ENCODE assay signal across 28 cellular contexts in genomic region chr12:28217805-28218204, GRCh38. TPM values are rescaled to one million over a fixed set of nuclear protein-coding genes. Genes with fewer than 3 reads are reported as not detected.
DNase-seq lines count a peak whose midpoint lies in the region; ATAC-seq and TF ChIP-seq lines count a peak whose summit lies in the region.
"Had no signal": no experiment of that assay in that cellular context is flagged by ENCODE, and none has a peak within 500 bp of the region (broad histone marks: within the 10 kb centered on the region; RNA-seq: fewer than 3 reads in every experiment).

No MANE protein-coding gene starts in this region.

- intact Hi-C loops in activated naive CD4-positive, alpha-beta T cell treated with anti-CD3 and anti-CD28 coated beads for 36 hours (cut with micrococcal nuclease), result loop anchor here (1.0 to 2.0 kb wide), 2 partner anchors 15 to 35 kb away; no protein-coding TSS in a partner anchor
- intact Hi-C loops in OCI-LY7 (cut with micrococcal nuclease; ENCODE audit: unreplicated experiment), result no loop called here

- no peaks in the 10 kb centered on the region for H3K27me3 ChIP-seq in H9 (ENCODE audit: insufficient read depth, low read length)
- H3K27me3 ChIP-seq: hepatocyte, ovary, right atrium auricular region, spleen, upper lobe of left lung had no signal

- H3K4me1 ChIP-seq in H9 (ENCODE audit: insufficient read depth, low read length) (no peaks in the 10 kb centered on the region), OCI-LY7 (ENCODE audit: insufficient read depth, low read length, poor library complexity, severe bottlenecking) (peaks cover 18% of the 10 kb centered on the region)
- H3K4me1 ChIP-seq: upper lobe of left lung had no signal

- no peak overlapping the region for H3K9ac ChIP-seq in H9 (ENCODE audit: extremely low read depth, insufficient read length, low read length)

- no peak overlapping the region for H3K18ac ChIP-seq in H9 (ENCODE audit: insufficient read length, low read depth, low read length)

- H3K23ac ChIP-seq in H9 (ENCODE audit: insufficient read length, low read depth, low read length), result no peak overlapping the region

- WGBS in H9 (ENCODE audit: extremely low coverage, insufficient read length, low lambda C conversion rate), result no CpG with 5 or more reads among the region's 2 CpGs

- H2AFZ ChIP-seq in H9 (ENCODE audit: low read length) (no peak overlapping the region), OCI-LY7 (ENCODE audit: low read length) (no peak overlapping the region)
- H2AFZ ChIP-seq: hepatocyte had no signal

- H4K20me1 ChIP-seq in H9 (ENCODE audit: control insufficient read depth, insufficient read depth, insufficient read length), result no peaks in the 10 kb centered on the region
- H4K20me1 ChIP-seq in OCI-LY7 (ENCODE audit: insufficient read depth, low read length), result no peaks in the 10 kb centered on the region; the same call in 1 of the 2 replicates

- CTCF ChIA-PET in activated naive CD4-positive, alpha-beta T cell treated with anti-CD3 and anti-CD28 coated beads for 36 hours (lab: Charles Lee), result interaction anchor here (0.6 to 1.2 kb wide), 2 partner anchors 15 to 122 kb away, joined by 3 read pairs; no protein-coding TSS in a partner anchor
- CTCF ChIA-PET in OCI-LY7 (lab: Charles Lee; ENCODE audit: unreplicated experiment), result no interaction called here

- H3K27ac Mint-ChIP-seq in activated naive CD4-positive, alpha-beta T cell treated with anti-CD3 and anti-CD28 coated beads for 36 hours, result peak overlapping the region; percentile 22
- peak overlapping the region in 2 of 3 experiments; percentile 2 to 32; a peak in 5 of 7 replicates for H3K27ac Mint-ChIP-seq in H9
- H3K27ac Mint-ChIP-seq in activated naive CD8-positive, alpha-beta T cell treated with anti-CD3 and anti-CD28 coated beads, Interleukin-2, amount 10 ng/mL, durations not matched to agents 7 days and 5 days, result peak overlapping the region; percentile 22
- H3K27ac Mint-ChIP-seq: brain; immature natural killer cell; mesothelial cell of epicardium; natural killer cell treated with Interleukin-12 subunit alpha and Interleukin-12 subunit beta and Interleukin-15 and Interleukin-18, amount 100 ng/mL, for 72 hours had no signal

- TF ChIP-seq CTCF in H9 (conservative IDR thresholded peaks at IDR 0.05) (no peak), OCI-LY7 (conservative IDR thresholded peaks at IDR 0.05; ENCODE audit: low read length) (no peak)

- H3K79me2 ChIP-seq in H9 (ENCODE audit: insufficient read depth, low read length) (no peaks in the 10 kb centered on the region), OCI-LY7 (ENCODE audit: insufficient read depth, low read depth, low read length) (peaks cover 17% of the 10 kb centered on the region; the same call in 1 of the 2 replicates)

- H3K14ac ChIP-seq in H9 (ENCODE audit: insufficient read depth, low read length), result no peak overlapping the region

- peaks cover 11% of the 10 kb centered on the region for H3K9me3 Mint-ChIP-seq in activated naive CD4-positive, alpha-beta T cell treated with anti-CD3 and anti-CD28 coated beads for 36 hours
- H3K9me3 Mint-ChIP-seq in H9, result peaks cover 16 to 23% of the 10 kb centered on the region in 2 experiments
- H3K9me3 Mint-ChIP-seq in activated naive CD8-positive, alpha-beta T cell treated with anti-CD3 and anti-CD28 coated beads, Interleukin-2, amount 10 ng/mL, durations not matched to agents 7 days and 5 days, result peaks cover 8% of the 10 kb centered on the region
- H3K9me3 Mint-ChIP-seq: natural killer cell treated with Interleukin-12 subunit alpha and Interleukin-12 subunit beta and Interleukin-15 and Interleukin-18, amount 100 ng/mL, for 72 hours had no signal

- H2BK20ac ChIP-seq in H9 (ENCODE audit: low read depth, low read length, poor library complexity, severe bottlenecking), result no peak overlapping the region

- no peak overlapping the region for H2BK12ac ChIP-seq in H9 (ENCODE audit: insufficient read length, low read depth, low read length)

- H4K8ac ChIP-seq in H9 (replicated peaks; ENCODE audit: insufficient read length, low read depth, low read length), result no peak overlapping the region

- H3K36me3 ChIP-seq in OCI-LY7 (ENCODE audit: insufficient read depth, low read length), result no peaks in the 10 kb centered on the region
- H3K36me3 ChIP-seq: ovary, right atrium auricular region, upper lobe of left lung, WERI-Rb-1 had no signal

- H2AK5ac ChIP-seq in H9 (ENCODE audit: insufficient read length, low read length), result no peak overlapping the region

- H3K4ac ChIP-seq in H9 (ENCODE audit: low read depth, low read length), result no peak overlapping the region

- H4K91ac ChIP-seq in H9 (ENCODE audit: insufficient read length, low read depth, low read length), result no peak overlapping the region

- peaks cover 10% of the 10 kb centered on the region for H3K36me3 Mint-ChIP-seq in activated naive CD4-positive, alpha-beta T cell treated with anti-CD3 and anti-CD28 coated beads for 36 hours (ENCODE audit: low read depth)
- H3K36me3 Mint-ChIP-seq in H9 (ENCODE audit: insufficient read depth in 1 of 3, low read depth in 3 of 3), result peaks cover 13 to 40% (median 20%) of the 10 kb centered on the region in 3 experiments
- peaks cover 23% of the 10 kb centered on the region for H3K36me3 Mint-ChIP-seq in activated naive CD8-positive, alpha-beta T cell treated with anti-CD3 and anti-CD28 coated beads, Interleukin-2, amount 10 ng/mL, durations not matched to agents 7 days and 5 days

- H3K23me2 ChIP-seq in H9 (ENCODE audit: insufficient read length, low read depth, low read length, poor library complexity, severe bottlenecking), result no peaks in the 10 kb centered on the region

- H3K4me2 ChIP-seq in H9 (ENCODE audit: insufficient read depth, insufficient read length, low read length), result no peak overlapping the region
- H3K4me2 ChIP-seq in OCI-LY7 (ENCODE audit: low read length), result no peak overlapping the region
- H3K4me2 ChIP-seq: hepatocyte had no signal

- no peak overlapping the region for H3K4me3 ChIP-seq in OCI-LY7 (ENCODE audit: low read depth, low read length, poor library complexity, severe bottlenecking)
- H3K4me3 ChIP-seq: hepatocyte, ovary, right atrium auricular region, spleen, upper lobe of left lung had no signal

- BruUV-seq in OCI-LY7 (replicated peaks; lab: Mats Ljungman, UMichigan), result no TSS peak

- H2BK15ac ChIP-seq in H9 (ENCODE audit: low read depth, low read length), result no peak overlapping the region

- H3K79me1 ChIP-seq in H9 (ENCODE audit: insufficient read depth, low read depth, low read length, poor library complexity, severe bottlenecking), result no peaks in the 10 kb centered on the region

- H3K27me3 Mint-ChIP-seq in activated naive CD4-positive, alpha-beta T cell treated with anti-CD3 and anti-CD28 coated beads for 36 hours (ENCODE audit: low read depth), result no peaks in the 10 kb centered on the region
- H3K27me3 Mint-ChIP-seq in H9 (ENCODE audit: low read depth), result no peaks in the 10 kb centered on the region
- H3K27me3 Mint-ChIP-seq in activated naive CD8-positive, alpha-beta T cell treated with anti-CD3 and anti-CD28 coated beads, Interleukin-2, amount 10 ng/mL, durations not matched to agents 7 days and 5 days, result no peaks in the 10 kb centered on the region

- peaks cover 56% of the 10 kb centered on the region for H3K4me1 Mint-ChIP-seq in activated naive CD4-positive, alpha-beta T cell treated with anti-CD3 and anti-CD28 coated beads for 36 hours (ENCODE audit: low read depth)
- peaks cover 32 to 48% of the 10 kb centered on the region in 2 experiments for H3K4me1 Mint-ChIP-seq in H9
- peaks cover 23% of the 10 kb centered on the region for H3K4me1 Mint-ChIP-seq in activated naive CD8-positive, alpha-beta T cell treated with anti-CD3 and anti-CD28 coated beads, Interleukin-2, amount 10 ng/mL, durations not matched to agents 7 days and 5 days
- H3K4me1 Mint-ChIP-seq: brain, mesothelial cell of epicardium had no signal

- no peak overlapping the region for H3T11ph ChIP-seq in H9 (ENCODE audit: low read length)

- DNase-seq in activated naive CD4-positive, alpha-beta T cell treated with anti-CD3 and anti-CD28 coated beads for 36 hours, result no peak
- DNase-seq in activated naive CD4-positive, alpha-beta T cell treated with Interleukin-2 at 50 U/mL for 16 hours, result no peak
- DNase-seq in H9, result no peak
- DNase-seq in activated naive CD8-positive, alpha-beta T cell treated with anti-CD3 and anti-CD28 coated beads, Interleukin-2, amount 10 ng/mL, durations not matched to agents 7 days and 5 days, result no peak
- DNase-seq in AG20443 (ENCODE audit: low spot score), result no peak
- no peak for DNase-seq in OCI-LY7 (ENCODE audit: low spot score)
- DNase-seq in SK-N-DZ (ENCODE audit: low spot score), result no peak
- DNase-seq: ACHN; C1 segment of cervical spinal cord; effector memory CD4-positive, alpha-beta T cell; foreskin melanocyte; immature natural killer cell; NCI-H1092 treated with DMSO at 0.1 percent for 48 hours; NCI-H2029 treated with DMSO at 0.1 percent for 48 hours; NCI-H345; ovary; spleen; stimulated activated CD4-positive, alpha-beta T cell treated with anti-CD3 and anti-CD28 coated beads, Interleukin-4, amount 100 ng/mL, for 24 hours; upper lobe of left lung; WERI-Rb-1 had no signal

- H3K4me3 Mint-ChIP-seq in activated naive CD4-positive, alpha-beta T cell treated with anti-CD3 and anti-CD28 coated beads for 36 hours, result no peak overlapping the region
- H3K4me3 Mint-ChIP-seq in H9, result no peak overlapping the region
- no peak overlapping the region for H3K4me3 Mint-ChIP-seq in activated naive CD8-positive, alpha-beta T cell treated with anti-CD3 and anti-CD28 coated beads, Interleukin-2, amount 10 ng/mL, durations not matched to agents 7 days and 5 days
- H3K4me3 Mint-ChIP-seq: brain; immature natural killer cell; mesothelial cell of epicardium; natural killer cell treated with Interleukin-12 subunit alpha and Interleukin-12 subunit beta and Interleukin-15 and Interleukin-18, amount 100 ng/mL, for 72 hours had no signal

- no peak overlapping the region for H2BK5ac ChIP-seq in H9 (ENCODE audit: insufficient read length, low read length)

- POLR2A ChIA-PET in activated naive CD8-positive, alpha-beta T cell treated with anti-CD3 and anti-CD28 coated beads, Interleukin-2, amount 10 ng/mL, durations not matched to agents 7 days and 5 days (lab: Charles Lee), result interaction anchor here (1.4 kb wide), 1 partner anchor 27 kb away, joined by 6 read pairs; the partner anchor contains the start of gene CCDC91
- POLR2A ChIA-PET in OCI-LY7 (lab: Charles Lee), result interaction anchor here (0.7 to 0.9 kb wide), 3 partner anchors 8 to 339 kb away, joined by 3 to 4 read pairs (median 3); no protein-coding TSS in a partner anchor

- no peak overlapping the region for H4K5ac ChIP-seq in H9 (ENCODE audit: insufficient read length, low read depth, low read length)

- no peak overlapping the region for H3K56ac ChIP-seq in H9 (ENCODE audit: insufficient read length, low read depth, low read length)

- H3K9me3 ChIP-seq in H9 (ENCODE audit: control insufficient read depth, low read depth, low read length) (no peaks in the 10 kb centered on the region), OCI-LY7 (ENCODE audit: low read length) (peaks cover 15% of the 10 kb centered on the region; the same call in 1 of the 2 replicates)
- H3K9me3 ChIP-seq: ovary, upper lobe of left lung had no signal

- no peaks in the 10 kb centered on the region for H3K9me2 ChIP-seq in OCI-LY7 (ENCODE audit: insufficient read depth, low read length)

- H3K27ac ChIP-seq in H9 (ENCODE audit: insufficient read length, low read depth, low read length), result no peak overlapping the region
- H3K27ac ChIP-seq in OCI-LY7 (ENCODE audit: low read depth, low read length, poor library complexity, severe bottlenecking), result no peak overlapping the region
- H3K27ac ChIP-seq: hepatocyte, ovary, right atrium auricular region, spleen, upper lobe of left lung, WERI-Rb-1 had no signal

- no peak overlapping the region for H2BK120ac ChIP-seq in H9 (ENCODE audit: low read depth, low read length, poor library complexity, severe bottlenecking)

- ATAC-seq in activated naive CD8-positive, alpha-beta T cell treated with anti-CD3 and anti-CD28 coated beads, Interleukin-2, amount 10 ng/mL, durations not matched to agents 7 days and 5 days (ENCODE audit: low read depth), result no peak
- ATAC-seq in GM19397 (IDR thresholded peaks at IDR 0.05; ENCODE audit: unreplicated experiment), result no peak
- ATAC-seq: esophagus mucosa; left lobe of liver; natural killer cell treated with Interleukin-12 subunit alpha and Interleukin-12 subunit beta and Interleukin-15 and Interleukin-18, amount 100 ng/mL, for 72 hours had no signal

RNA-seq across cellular contexts. Expression of gene CCDC91, which starts 27.5 kb away (rescaled TPM):
- 10 to 100 TPM; 15.3 to 16.1 TPM for total RNA-seq in activated naive CD4-positive, alpha-beta T cell treated with anti-CD3 and anti-CD28 coated beads for 36 hours
- 19.6 and 22.7 TPM in 2 replicates for total RNA-seq in H9 (2021)
- 10 to 100 TPM; 33.2 to 33.9 TPM for total RNA-seq in activated naive CD8-positive, alpha-beta T cell treated with anti-CD3 and anti-CD28 coated beads, Interleukin-2, amount 10 ng/mL, durations not matched to agents 7 days and 5 days
- 15.8 and 17.7 TPM in 2 replicates for total RNA-seq in OCI-LY7 (2014; rRNA removed; shearing (Covaris generic))
- total RNA-seq in OCI-LY7 (2022), result 23.8 and 26.2 TPM in 2 replicates
- polyA plus RNA-seq in SK-N-DZ (2014; cell fraction: cytosol; rRNA removed), result 22.9 and 34.4 TPM in 2 replicates
- polyA plus RNA-seq in SK-N-DZ (2014; cell fraction: nucleus; rRNA removed), result 12.5 and 15.6 TPM in 2 replicates
